19 cellular contexts compared by ENCODE assay signal in the genomic region with DNA sequence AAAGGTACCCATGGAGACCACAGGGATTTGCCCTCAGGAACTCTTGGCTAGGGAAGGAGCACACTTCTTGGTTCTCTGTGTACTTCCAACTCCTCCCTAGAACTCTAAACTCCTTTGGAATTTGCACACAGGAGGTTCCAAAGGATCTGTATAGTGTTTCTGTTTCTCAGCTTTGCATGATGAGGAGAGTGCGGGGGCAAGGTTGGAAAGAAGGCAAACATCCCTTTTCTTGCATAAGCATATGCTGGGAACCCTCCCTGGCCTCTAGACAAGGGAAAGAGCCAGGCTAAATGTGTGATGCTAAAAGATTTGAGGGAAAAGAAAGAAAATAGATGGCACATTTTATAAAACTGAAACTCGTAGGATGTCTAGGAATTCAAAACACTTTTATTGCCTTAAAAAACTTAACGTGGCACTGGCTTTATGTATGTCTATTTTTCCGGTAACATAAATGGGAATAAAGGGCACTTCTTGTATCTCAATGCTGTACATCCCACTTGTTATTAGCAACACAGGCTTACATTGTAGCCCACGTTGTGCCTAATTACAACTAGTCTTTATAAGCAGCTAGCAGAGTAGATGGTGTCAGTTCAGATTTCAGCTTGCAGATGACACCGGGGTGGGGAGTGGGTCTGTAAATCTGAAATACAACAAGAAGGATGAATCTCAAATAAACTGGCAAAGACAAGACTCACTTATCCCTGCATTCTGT.
"Had no signal": no experiment of that assay in that cellular context is flagged by ENCODE, and none has a peak within 500 bp of the region (broad histone marks: within the 10 kb centered on the region; RNA-seq: fewer than 3 reads in every experiment).

No MANE protein-coding gene starts in this region.

- H3K4me1 ChIP-seq: psoas muscle, stomach, testis had no signal

- H3K9me3 Mint-ChIP-seq: activated CD8-positive, alpha-beta T cell treated with anti-CD3 and anti-CD28 coated beads for 36 hours; activated naive CD4-positive, alpha-beta T cell treated with anti-CD3 and anti-CD28 coated beads for 36 hours; activated T-cell treated with anti-CD3 and anti-CD28 coated beads, Interleukin-2, amount 50 U/mL, for 24 hours; nephron; T-cell had no signal

- H3K27ac Mint-ChIP-seq: activated CD8-positive, alpha-beta T cell treated with anti-CD3 and anti-CD28 coated beads for 36 hours; activated naive CD4-positive, alpha-beta T cell treated with anti-CD3 and anti-CD28 coated beads for 36 hours; activated T-cell treated with anti-CD3 and anti-CD28 coated beads, Interleukin-2, amount 50 U/mL, for 24 hours; nephron; T-cell had no signal

- H3K36me3 Mint-ChIP-seq: T-cell had no signal

- H3K9me3 ChIP-seq: ovary, psoas muscle, stomach, testis had no signal

- H3K27ac ChIP-seq: ovary, psoas muscle, stomach, testis had no signal

- H3K4me1 Mint-ChIP-seq: nephron, T-cell had no signal

- H3K4me3 ChIP-seq: ovary, psoas muscle, stomach, testis had no signal

- H3K36me3 ChIP-seq: ovary, stomach had no signal

- DNase-seq: activated CD4-positive, alpha-beta T cell treated with anti-CD3 and anti-CD28 coated beads for 48 hours; activated CD4-positive, CD25-positive, alpha-beta regulatory T cell; activated CD8-positive, alpha-beta T cell treated with anti-CD3 and anti-CD28 coated beads for 36 hours; activated naive CD4-positive, alpha-beta T cell treated with anti-CD3 and anti-CD28 coated beads for 36 hours; activated T-cell treated with anti-CD3 and anti-CD28 coated beads, Interleukin-2, amount 50 U/mL, for 24 hours; cerebellar nuclear complex; cortex of kidney; erythroblast; ovary; psoas muscle; right cardiac atrium; small intestine; stimulated activated CD4-positive, alpha-beta T cell treated with anti-CD3 and anti-CD28 coated beads, Interleukin-15, amount 100 ng/mL, for 24 hours; stimulated activated CD4-positive, alpha-beta T cell treated with anti-CD3 and anti-CD28 coated beads, Interleukin-2, amount 100 ng/mL, for 48 hours; stomach; T-cell; testis had no signal

- H3K27me3 ChIP-seq: ovary, stomach, testis had no signal

- H3K4me3 Mint-ChIP-seq: activated CD8-positive, alpha-beta T cell treated with anti-CD3 and anti-CD28 coated beads for 36 hours; activated naive CD4-positive, alpha-beta T cell treated with anti-CD3 and anti-CD28 coated beads for 36 hours; activated T-cell treated with anti-CD3 and anti-CD28 coated beads, Interleukin-2, amount 50 U/mL, for 24 hours; nephron; T-cell had no signal

- ATAC-seq: activated CD8-positive, alpha-beta T cell treated with anti-CD3 and anti-CD28 coated beads for 36 hours; psoas muscle; right cardiac atrium; SK-N-SH treated with all-trans-retinoic acid at 6 μM for 48 hours; T-cell had no signal
